1 cellular context compared by ENCODE assay signal in the genomic region with DNA sequence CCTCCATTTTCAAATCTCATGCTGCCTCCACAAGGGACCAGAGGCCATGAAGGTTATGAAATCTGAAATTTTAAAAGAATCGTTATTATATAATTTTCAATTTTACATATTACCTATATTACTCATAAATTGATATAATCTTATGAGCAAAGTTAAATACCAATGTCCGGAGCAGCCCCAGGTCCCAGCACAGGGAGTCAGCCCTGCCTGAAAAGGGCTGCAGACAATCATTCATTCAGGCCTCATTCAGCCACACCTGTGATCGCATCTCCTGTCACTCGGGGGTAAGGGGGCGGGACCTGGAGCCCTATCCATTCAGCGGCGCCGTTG.
TF ChIP-seq lines count a peak whose summit lies in the region.

No MANE protein-coding gene starts in this region.

TF ChIP-seq in K562, 482 proteins besides CTCF, POLR2A, EP300 and RAD21 (continued from another document):
- TF ChIP-seq, protein P1, sequence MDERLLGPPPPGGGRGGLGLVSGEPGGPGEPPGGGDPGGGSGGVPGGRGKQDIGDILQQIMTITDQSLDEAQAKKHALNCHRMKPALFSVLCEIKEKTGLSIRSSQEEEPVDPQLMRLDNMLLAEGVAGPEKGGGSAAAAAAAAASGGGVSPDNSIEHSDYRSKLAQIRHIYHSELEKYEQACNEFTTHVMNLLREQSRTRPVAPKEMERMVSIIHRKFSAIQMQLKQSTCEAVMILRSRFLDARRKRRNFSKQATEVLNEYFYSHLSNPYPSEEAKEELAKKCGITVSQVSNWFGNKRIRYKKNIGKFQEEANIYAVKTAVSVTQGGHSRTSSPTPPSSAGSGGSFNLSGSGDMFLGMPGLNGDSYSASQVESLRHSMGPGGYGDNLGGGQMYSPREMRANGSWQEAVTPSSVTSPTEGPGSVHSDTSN (CRISPR knock-in tag; IDR thresholded peaks at IDR 0.05; ENCODE audit: low read depth) = peak; percentile 40; the same call in 1 of the 2 replicates
- TF ChIP-seq, protein P1 (tag; conservative IDR thresholded peaks at IDR 0.05; ENCODE audit: low read depth) = peak; percentile 78
